Comparison of ENCODE assay signal across 8 cellular contexts in the genomic region with DNA sequence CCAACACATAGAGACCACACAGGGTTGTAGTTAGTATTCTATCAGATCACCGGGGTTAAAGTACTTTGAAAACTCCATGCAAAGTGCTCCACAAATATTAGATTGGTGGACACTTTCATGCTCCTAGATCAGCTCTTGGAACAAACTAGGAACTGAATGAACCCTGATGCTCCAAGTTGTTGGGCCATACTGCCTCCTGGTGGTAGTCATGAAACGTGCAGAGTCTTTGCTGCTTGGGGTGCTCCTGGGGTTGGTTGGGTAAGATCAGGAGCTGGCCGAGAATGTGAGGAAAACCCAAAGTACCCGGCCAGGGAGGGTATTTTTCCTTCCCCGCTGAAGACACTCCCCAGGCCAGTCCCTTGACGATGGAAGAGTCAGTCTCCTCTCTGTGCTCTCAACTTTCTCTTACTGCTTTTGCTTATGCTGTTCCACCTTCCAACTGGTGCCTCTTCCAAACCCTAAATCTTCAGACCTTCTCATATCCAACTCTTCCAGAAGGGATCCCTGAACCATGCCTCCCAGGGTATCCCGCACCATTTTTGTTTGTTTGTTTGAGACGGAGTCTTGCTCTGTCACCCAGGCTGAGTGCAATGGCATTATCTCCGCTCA. TPM values are rescaled to one million over a fixed set of nuclear protein-coding genes. Genes with fewer than 3 reads are reported as not detected.
A peak's percentile ranks its signal among the peaks of the same experiment; 100 is the strongest.
DNase-seq lines count a peak whose midpoint lies in the region; ATAC-seq, FAIRE-seq and TF ChIP-seq lines count a peak whose summit lies in the region.

No MANE protein-coding gene starts in this region.

- H3K27me3 ChIP-seq in BE2C, result no peaks in the 10 kb centered on the region
- H3K27me3 ChIP-seq in GM23338 (ENCODE audit: insufficient read depth), result no peaks in the 10 kb centered on the region
- H3K27me3 ChIP-seq in endothelial cell of umbilical vein (ENCODE audit: control insufficient read depth in 2 of 2, insufficient read depth in 2 of 2, low read length in 2 of 2), result peaks cover 0 to 1% of the 10 kb centered on the region in 2 experiments

- H3K79me2 ChIP-seq in GM23338 (replicated peaks; ENCODE audit: insufficient read depth) (no peaks in the 10 kb centered on the region), endothelial cell of umbilical vein (ENCODE audit: control insufficient read depth, insufficient read depth, low read length) (no peaks in the 10 kb centered on the region)

- no peaks in the 10 kb centered on the region for H3K9me1 ChIP-seq in endothelial cell of umbilical vein (replicated peaks; ENCODE audit: control insufficient read depth, extremely low read depth, insufficient read depth, low read length)

- H3K36me3 ChIP-seq in BE2C (no peaks in the 10 kb centered on the region), GM23338 (ENCODE audit: insufficient read depth) (no peaks in the 10 kb centered on the region), endothelial cell of umbilical vein (ENCODE audit: control insufficient read depth in 2 of 2, extremely low read depth in 1 of 2, insufficient read depth in 2 of 2, low read length in 2 of 2) (no peaks in the 10 kb centered on the region)

- H3K4me2 ChIP-seq in GM23338 (no peak overlapping the region), endothelial cell of umbilical vein (ENCODE audit: insufficient read depth, low read length) (no peak overlapping the region)

- H3F3A ChIP-seq in GM23338 (replicated peaks; ENCODE audit: low read depth), result no peaks in the 10 kb centered on the region

- peak; percentile 93 for ATAC-seq in GM23338
- ATAC-seq in GM18519 (IDR thresholded peaks at IDR 0.05; ENCODE audit: low FRiP score, unreplicated experiment), result no peak

- POLR2A ChIA-PET in endothelial cell of umbilical vein (lab: Charles Lee), result interaction anchor here (1.0 to 1.1 kb wide), 2 partner anchors 14 to 52 kb away, joined by 3 read pairs; partner anchors contain the start of gene NT5C2

- FAIRE-seq in endothelial cell of umbilical vein (lab: Jason Lieb, UNC), result peak; percentile 83

- intact Hi-C loops in endothelial cell of umbilical vein (cut with micrococcal nuclease), result loop anchor here (1.0 to 5.0 kb wide), 6 partner anchors 64 to 409 kb away; no protein-coding TSS in a partner anchor

- peaks cover 2% of the 10 kb centered on the region; the same call in 1 of the 3 replicates for H3K9me3 Mint-ChIP-seq in GM23338

- H3K9me3 ChIP-seq in BE2C (no peaks in the 10 kb centered on the region), endothelial cell of umbilical vein (replicated peaks; ENCODE audit: control insufficient read depth, insufficient read depth, low read length) (no peaks in the 10 kb centered on the region)

- H3K4me1 ChIP-seq in BE2C, result no peaks in the 10 kb centered on the region
- H3K4me1 ChIP-seq in GM23338 (ENCODE audit: insufficient read depth), result peaks cover 16% of the 10 kb centered on the region
- peaks cover 8% of the 10 kb centered on the region for H3K4me1 ChIP-seq in endothelial cell of umbilical vein (ENCODE audit: control insufficient read depth, extremely low read depth, insufficient read depth, low read length)

- DNase-seq in BE2C, result peak; percentile 58
- DNase-seq in GM23338 (ENCODE audit: low spot score), result peak; percentile 91
- DNase-seq in NOMO-1 treated with DMSO at 0.1 percent for 48 hours (lab: John Stamatoyannopoulos, UW; ENCODE audit: unreplicated experiment), result peak; percentile 71
- DNase-seq in activated CD8-positive, alpha-beta memory T cell treated with anti-CD3 and anti-CD28 coated beads for 48 hours (ENCODE audit: low read depth in 2 of 3, low spot score in 2 of 3), result peak; percentile 6 to 33 (median 25)
- DNase-seq in endothelial cell of umbilical vein (ENCODE audit: low read depth, low spot score), result peak; percentile 81
- peak; percentile 64 for DNase-seq in middle frontal gyrus (ENCODE audit: extremely low spot score, low spot score)
- peak; percentile 74 for DNase-seq in stimulated activated CD8-positive, alpha-beta memory T cell treated with anti-CD3 and anti-CD28 coated beads, Interleukin-4, amount 100 ng/mL, for 48 hours

- peak overlapping the region; percentile 75; the same call in 1 of the 2 replicates for H2AFZ ChIP-seq in GM23338
- H2AFZ ChIP-seq in endothelial cell of umbilical vein (ENCODE audit: low read depth, low read length), result no peak overlapping the region

- peaks cover 2% of the 10 kb centered on the region; the same call in 2 of the 3 replicates for H3K36me3 Mint-ChIP-seq in GM23338 (ENCODE audit: low read depth)

- H3K27ac ChIP-seq in GM23338 (ENCODE audit: low read depth), result no peak overlapping the region
- no peak overlapping the region for H3K27ac ChIP-seq in endothelial cell of umbilical vein (ENCODE audit: insufficient read depth, low read depth, low read length)

- no peaks in the 10 kb centered on the region for H3K9me2 ChIP-seq in GM23338 (ENCODE audit: insufficient read depth)

- no peak for TF ChIP-seq POLR2A in endothelial cell of umbilical vein (IDR thresholded peaks at IDR 0.05; ENCODE audit: low read depth, low read length)

- H3K4me3 ChIP-seq in BE2C (ENCODE audit: low read depth, low read length) (no peak overlapping the region), GM23338 (no peak overlapping the region), endothelial cell of umbilical vein (replicated peaks in 1 of 3; ENCODE audit: insufficient read depth in 1 of 3, low read depth in 1 of 3, low read length in 3 of 3) (no peak overlapping the region)

- CTCF ChIA-PET in endothelial cell of umbilical vein (lab: Charles Lee), result interaction anchor here (0.6 to 3.7 kb wide), 80 partner anchors 8 to 531 kb away, joined by 3 to 211 read pairs (median 7); partner anchors contain the start of genes ARL3, CNNM2, CYP17A1 and INA

- H3K9ac ChIP-seq in endothelial cell of umbilical vein (replicated peaks; ENCODE audit: extremely low read depth, insufficient read depth, low read length), result no peak overlapping the region

- H3K4me3 Mint-ChIP-seq in GM23338, result no peak overlapping the region

- dilution Hi-C loops in endothelial cell of umbilical vein (cut with MboI; ENCODE audit: extremely low pct_ligation_motif_present, low sequenced_read_pairs), result no loop called here

- no peaks in the 10 kb centered on the region for H4K20me1 ChIP-seq in GM23338 (replicated peaks; ENCODE audit: insufficient read depth)
- no peaks in the 10 kb centered on the region for H4K20me1 ChIP-seq in endothelial cell of umbilical vein (replicated peaks; ENCODE audit: control insufficient read depth, extremely low read depth, insufficient read depth, low read length)

- no peak overlapping the region for H3K27ac Mint-ChIP-seq in GM23338

- peaks cover 5% of the 10 kb centered on the region for H3K27me3 Mint-ChIP-seq in GM23338 (ENCODE audit: insufficient read depth, low read depth, poor library complexity)

- TF ChIP-seq CTCF in BE2C (IDR thresholded peaks at IDR 0.05; ENCODE audit: low read depth, low read length) (peak; percentile 88), GM23338 (conservative IDR thresholded peaks at IDR 0.05; ENCODE audit: low read depth in 2 of 2) (peak; percentile 94 to 99), endothelial cell of umbilical vein (IDR thresholded peaks at IDR 0.05; ENCODE audit: extremely low read depth in 1 of 2, insufficient read depth in 1 of 2, low read depth in 1 of 2, low read length in 2 of 2) (peak; percentile 86 to 93)

- BruUV-seq in endothelial cell of umbilical vein (replicated peaks; lab: Mats Ljungman, UMichigan), result no TSS peak

- peaks cover 12% of the 10 kb centered on the region for H3K4me1 Mint-ChIP-seq in GM23338

TF ChIP-seq in GM23338, 12 proteins besides CTCF, POLR2A, EP300 and RAD21 (continues in another document):
- no peak for TF ChIP-seq ZNF114 (CRISPR knock-in tag; IDR thresholded peaks at IDR 0.05)

RNA-seq across cellular contexts. Expression of gene RPEL1, which starts 0.9 kb away (rescaled TPM):
- not detected for polyA plus RNA-seq in BE2C (2012; ENCODE audit: insufficient read depth, insufficient read length, low read depth)
- total RNA-seq in GM23338 (2014; rRNA removed; shearing (Covaris generic)), result not detected in 2 replicates
- 0.21 TPM in 1 of 2 replicates, not detected in the other for polyA plus RNA-seq in GM23338 (2016; fragmentation: Nextera tagmentation; extraction: Ambion mirVana)
- total RNA-seq in endothelial cell of umbilical vein, result not detected in 2 replicates
- 0.04 and 0.11 TPM in 2 replicates for polyA plus RNA-seq in endothelial cell of umbilical vein
- polyA plus RNA-seq in endothelial cell of umbilical vein (2011; cell fraction: cytosol; rRNA removed), result 0.15 and 0.20 TPM in 2 replicates
- polyA plus RNA-seq in endothelial cell of umbilical vein (2011; cell fraction: nucleus; rRNA removed), result 0.07 and 0.10 TPM in 2 replicates
- 0.12 and 0.36 TPM in 2 replicates for polyA plus RNA-seq in endothelial cell of umbilical vein (2012)
- polyA minus RNA-seq in endothelial cell of umbilical vein, result 0.12 TPM in 1 of 2 replicates, not detected in the other
- polyA minus RNA-seq in endothelial cell of umbilical vein (2011; cell fraction: cytosol; rRNA and poly(A)+ RNA removed), result not detected
- not detected in 2 replicates for polyA minus RNA-seq in endothelial cell of umbilical vein (2011; cell fraction: nucleus; rRNA and poly(A)+ RNA removed)

RNA-seq across cellular contexts. Expression of gene INA, which starts 32.2 kb away (rescaled TPM):
- 276 TPM for polyA plus RNA-seq in BE2C (2012; ENCODE audit: insufficient read depth, insufficient read length, low read depth)
- total RNA-seq in GM23338 (2014; rRNA removed; shearing (Covaris generic)), result 25.1 and 26.1 TPM in 2 replicates
- polyA plus RNA-seq in GM23338 (2016; fragmentation: Nextera tagmentation; extraction: Ambion mirVana) (9.0 and 10.0 TPM in 2 replicates), endothelial cell of umbilical vein (0.25 and 0.29 TPM in 2 replicates)
- 0.39 and 0.40 TPM in 2 replicates for total RNA-seq in endothelial cell of umbilical vein
- polyA plus RNA-seq in endothelial cell of umbilical vein (2011; cell fraction: cytosol; rRNA removed), result 0.20 and 0.30 TPM in 2 replicates
- 0.08 and 0.25 TPM in 2 replicates for polyA plus RNA-seq in endothelial cell of umbilical vein (2011; cell fraction: nucleus; rRNA removed)
- 0.27 and 0.39 TPM in 2 replicates for polyA plus RNA-seq in endothelial cell of umbilical vein (2012)
- 0.17 and 0.42 TPM in 2 replicates for polyA minus RNA-seq in endothelial cell of umbilical vein
- polyA minus RNA-seq in endothelial cell of umbilical vein (2011; cell fraction: cytosol; rRNA and poly(A)+ RNA removed), result not detected
- polyA minus RNA-seq in endothelial cell of umbilical vein (2011; cell fraction: nucleus; rRNA and poly(A)+ RNA removed), result not detected in 2 replicates

RNA-seq across cellular contexts. Expression of gene NT5C2, which starts 51.7 kb away (rescaled TPM):
- 39.7 TPM for polyA plus RNA-seq in BE2C (2012; ENCODE audit: insufficient read depth, insufficient read length, low read depth)
- 85.4 and 107 TPM in 2 replicates for total RNA-seq in GM23338 (2014; rRNA removed; shearing (Covaris generic))
- polyA plus RNA-seq in GM23338 (2016; fragmentation: Nextera tagmentation; extraction: Ambion mirVana) (27.1 and 33.9 TPM in 2 replicates), endothelial cell of umbilical vein (42.6 and 47.2 TPM in 2 replicates)
- total RNA-seq in endothelial cell of umbilical vein, result 59.0 and 69.9 TPM in 2 replicates
- 40.2 and 40.4 TPM in 2 replicates for polyA plus RNA-seq in endothelial cell of umbilical vein (2011; cell fraction: cytosol; rRNA removed)
- 70.3 and 81.9 TPM in 2 replicates for polyA plus RNA-seq in endothelial cell of umbilical vein (2011; cell fraction: nucleus; rRNA removed)
- 47.9 and 58.7 TPM in 2 replicates for polyA plus RNA-seq in endothelial cell of umbilical vein (2012)
- polyA minus RNA-seq in endothelial cell of umbilical vein, result 65.4 and 70.5 TPM in 2 replicates
- 30.5 TPM for polyA minus RNA-seq in endothelial cell of umbilical vein (2011; cell fraction: cytosol; rRNA and poly(A)+ RNA removed)
- polyA minus RNA-seq in endothelial cell of umbilical vein (2011; cell fraction: nucleus; rRNA and poly(A)+ RNA removed), result 68.6 and 107 TPM in 2 replicates

Comparison
In these comparisons a context has a peak if more than half of its experiments do, and no peak if none do; other contexts are left out.
1. DNase-seq: peak in every context shown above with its lines; median percentile 91 in GM23338; 81 in endothelial cell of umbilical vein; 74 in stimulated activated CD8-positive, alpha-beta memory T cell treated with anti-CD3 and anti-CD28 coated beads, Interleukin-4, amount 100 ng/mL, for 48 hours; 71 in NOMO-1 treated with DMSO at 0.1 percent for 48 hours; 64 in middle frontal gyrus; 58 in BE2C; 25 in activated CD8-positive, alpha-beta memory T cell treated with anti-CD3 and anti-CD28 coated beads for 48 hours.
2. RNA of gene INA, which starts 32.2 kb away (total RNA-seq): 25.1 to 26.1 TPM in GM23338; 0.39 to 0.40 TPM in endothelial cell of umbilical vein; every median in the first group is over 10 times any median in the second.
3. Peak in every context shown above with its lines, with median percentiles within 50 percentile points of each other: CTCF ChIP-seq.